19 cellular contexts compared by ENCODE assay signal in genomic region chr4:7657545-7658296, GRCh38.
"Had no signal": no experiment of that assay in that cellular context is flagged by ENCODE, and none has a peak within 500 bp of the region (broad histone marks: within the 10 kb centered on the region; RNA-seq: fewer than 3 reads in every experiment).

No MANE protein-coding gene starts in this region.

- H3K4me3 Mint-ChIP-seq: activated naive CD8-positive, alpha-beta T cell treated with anti-CD3 and anti-CD28 coated beads, Interleukin-2, amount 10 ng/mL, durations not matched to agents 7 days and 5 days; memory B cell; nephron progenitor cell; stimulated activated naive CD8-positive, alpha-beta T cell treated with anti-CD3 and anti-CD28 coated beads, Interleukin-15, amount 100 ng/mL, for 72 hours had no signal

- H3K4me1 Mint-ChIP-seq: memory B cell had no signal

- DNase-seq: activated CD4-positive, alpha-beta T cell treated with anti-CD3 and anti-CD28 coated beads, Interleukin-2, amount 50 U/mL, for 4 hours; activated naive CD4-positive, alpha-beta T cell; activated naive CD8-positive, alpha-beta T cell treated with anti-CD3 and anti-CD28 coated beads, Interleukin-2, amount 10 ng/mL, durations not matched to agents 7 days and 5 days; amniotic stem cell; cortex of kidney; heart left ventricle; islet precursor cell; left colon; nephron progenitor cell; nucleus accumbens; stimulated activated CD4-positive, alpha-beta T cell treated with anti-CD3 and anti-CD28 coated beads, Interleukin-1b, Interleukin-23, amount 100 ng/mL, for 48 hours; stimulated activated naive CD8-positive, alpha-beta T cell treated with anti-CD3 and anti-CD28 coated beads, Interleukin-15, amount 100 ng/mL, for 72 hours; T-helper 2 cell; tibial artery; WERI-Rb-1 had no signal

- H3K27ac Mint-ChIP-seq: activated naive CD8-positive, alpha-beta T cell treated with anti-CD3 and anti-CD28 coated beads, Interleukin-2, amount 10 ng/mL, durations not matched to agents 7 days and 5 days; activated T-helper 2 cell treated with anti-CD3 and anti-CD28 coated beads, Interferon-gamma antibody, Interleukin-2, Interleukin-4, amounts not matched to agents 10 μg/mL and 5 μg/mL and 100 μg/mL, durations not matched to agents 14 hours and 24 hours and 36 hours; memory B cell; nephron progenitor cell; stimulated activated naive CD8-positive, alpha-beta T cell treated with anti-CD3 and anti-CD28 coated beads, Interleukin-15, amount 100 ng/mL, for 72 hours had no signal

- H3K9me3 Mint-ChIP-seq: activated naive CD8-positive, alpha-beta T cell treated with anti-CD3 and anti-CD28 coated beads, Interleukin-2, amount 10 ng/mL, durations not matched to agents 7 days and 5 days; activated T-helper 2 cell treated with anti-CD3 and anti-CD28 coated beads, Interferon-gamma antibody, Interleukin-2, Interleukin-4, amounts not matched to agents 10 μg/mL and 5 μg/mL and 100 μg/mL, durations not matched to agents 14 hours and 24 hours and 36 hours; nephron progenitor cell; stimulated activated naive CD8-positive, alpha-beta T cell treated with anti-CD3 and anti-CD28 coated beads, Interleukin-15, amount 100 ng/mL, for 72 hours had no signal

- ATAC-seq: gastroesophageal sphincter; heart left ventricle; left colon; right cardiac atrium; stimulated activated naive CD8-positive, alpha-beta T cell treated with anti-CD3 and anti-CD28 coated beads, Interleukin-15, amount 100 ng/mL, for 72 hours had no signal

- H3K36me3 Mint-ChIP-seq: activated naive CD8-positive, alpha-beta T cell treated with anti-CD3 and anti-CD28 coated beads, Interleukin-2, amount 10 ng/mL, durations not matched to agents 7 days and 5 days; memory B cell had no signal
